8 cellular contexts compared by ENCODE assay signal in the genomic region with DNA sequence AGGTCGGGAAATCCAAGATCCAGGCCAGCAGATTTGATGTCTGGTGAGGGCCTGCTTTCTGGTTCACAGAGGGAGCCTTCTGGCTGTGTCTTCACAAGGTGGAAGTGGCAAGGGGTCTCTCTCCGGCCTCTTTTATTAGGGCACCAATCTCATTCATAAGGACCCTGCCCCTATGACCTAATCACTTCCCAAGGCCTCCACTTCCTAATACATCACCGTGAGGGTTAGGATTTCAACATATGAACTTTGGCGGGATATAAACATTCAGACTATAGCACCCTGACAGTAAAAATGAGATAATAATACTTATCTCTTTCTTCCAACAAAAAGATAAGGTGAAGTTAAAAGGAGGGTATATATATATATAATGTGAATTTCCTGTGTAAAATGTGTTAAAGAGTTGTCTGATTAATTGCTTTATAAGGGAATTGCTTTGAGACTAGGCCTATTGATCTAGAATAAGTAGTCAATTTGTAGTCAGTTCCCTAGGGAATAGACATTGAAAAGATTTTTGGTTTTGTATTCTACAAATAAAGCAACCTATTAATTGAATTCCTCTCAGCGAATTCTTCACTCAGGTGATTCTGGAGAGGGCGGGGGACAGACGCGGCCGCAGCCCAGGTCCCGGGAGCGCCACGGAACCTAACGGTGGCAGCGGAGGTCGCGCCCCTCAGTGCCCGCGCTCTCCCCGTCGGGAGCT. TPM values are rescaled to one million over a fixed set of nuclear protein-coding genes. Genes with fewer than 3 reads are reported as not detected.
DNase-seq lines count a peak whose midpoint lies in the region; ATAC-seq and TF ChIP-seq lines count a peak whose summit lies in the region.

No MANE protein-coding gene starts in this region.

- POLR2A ChIA-PET in T-cell (lab: Charles Lee): interaction anchor here in 1 of 2 donors (0.6 kb wide), 1 partner anchor 39 kb away, joined by 5 read pairs; no protein-coding TSS in a partner anchor

- no peaks in the 10 kb centered on the region for H3K9me3 ChIP-seq in sigmoid colon

- DNase-seq in GM12864 (ENCODE audit: low read depth) (no peak), T-cell (no peak), fibroblast of villous mesenchyme (ENCODE audit: low read depth) (no peak), sigmoid colon (no peak), NCI-H2196 treated with DMSO at 0.1 percent for 48 hours (lab: John Stamatoyannopoulos, UW; ENCODE audit: unreplicated experiment) (no peak)
- DNase-seq in effector CD4-positive, alpha-beta T cell: no peak

- peak overlapping the region; percentile 58 for H3K4me3 ChIP-seq in GM12864 (ENCODE audit: low read depth, low read length)
- peak overlapping the region; percentile 79 for H3K4me3 ChIP-seq in fibroblast of villous mesenchyme (ENCODE audit: low read depth, low read length)
- peak overlapping the region; percentile 52 to 90 (median 84) for H3K4me3 ChIP-seq in sigmoid colon

- WGBS in sigmoid colon, 2 donors: 3 to 15% methylated on average over 20 of the region's 20 CpGs

- H3K9me3 Mint-ChIP-seq in T-cell: no peaks in the 10 kb centered on the region

- no peaks in the 10 kb centered on the region for H3K27me3 ChIP-seq in sigmoid colon

- CTCF ChIA-PET in T-cell (lab: Charles Lee): no interaction called here

- H3K36me3 Mint-ChIP-seq in T-cell: no peaks in the 10 kb centered on the region

- peaks cover 18 to 45% (median 28%) of the 10 kb centered on the region in 3 donors for H3K4me1 Mint-ChIP-seq in T-cell

- intact Hi-C loops in sigmoid colon (cut with DNase I): loop anchor here (5.0 kb wide), 1 partner anchor 36 kb away; no protein-coding TSS in a partner anchor

- TF ChIP-seq EP300 in sigmoid colon (IDR thresholded peaks at IDR 0.05): no peak

- H3K27ac Mint-ChIP-seq in T-cell: peak overlapping the region; percentile 28 to 63

- peaks cover 8 to 32% of the 10 kb centered on the region in 2 donors for H3K27me3 Mint-ChIP-seq in T-cell

- no peak for TF ChIP-seq CTCF in GM12864 (IDR thresholded peaks at IDR 0.05; ENCODE audit: low read depth, low read length, missing control alignments)
- no peak for TF ChIP-seq CTCF in fibroblast of villous mesenchyme (IDR thresholded peaks at IDR 0.05; ENCODE audit: insufficient read depth, low read depth, low read length)
- TF ChIP-seq CTCF in sigmoid colon (IDR thresholded peaks at IDR 0.05): no peak

- H3K36me3 ChIP-seq in sigmoid colon: no peaks in the 10 kb centered on the region

- H3K4me3 Mint-ChIP-seq in T-cell: peak overlapping the region; percentile 71 to 82 (median 78)

- H3K27ac ChIP-seq in sigmoid colon: peak overlapping the region; percentile 92 to 96 (median 94)

- peaks cover 0 to 63% (median 33%) of the 10 kb centered on the region in 4 donors for H3K4me1 ChIP-seq in sigmoid colon

- no peak for ATAC-seq in T-cell (replicated peaks in 1 of 4)
- ATAC-seq in GM21576 (IDR thresholded peaks at IDR 0.05; ENCODE audit: unreplicated experiment): no peak
- ATAC-seq in HG03175 (IDR thresholded peaks at IDR 0.05; ENCODE audit: unreplicated experiment): no peak

- peak; percentile 32 to 64 for TF ChIP-seq POLR2A in sigmoid colon (IDR thresholded peaks at IDR 0.05)

RNA-seq across cellular contexts. Expression of gene LGALS3, which starts 0.5 kb away (rescaled TPM):
- total RNA-seq in T-cell: 10 to 100 TPM in 4 of 5 donors, 1 to 10 TPM in 1; 4.1 to 57.7 (median 35.8) TPM
- 120 and 198 TPM in 2 replicates for total RNA-seq in fibroblast of villous mesenchyme
- 100 to 1,000 TPM; 235 to 249 (median 240) TPM for total RNA-seq in sigmoid colon
- polyA plus RNA-seq in sigmoid colon: 1,000 to 10,000 TPM; 1,713 to 4,129 (median 2,701) TPM
